ENCODE assay signal across 9 cellular contexts in genomic region chr4:675980-676870, GRCh38. TPM values are rescaled to one million over a fixed set of nuclear protein-coding genes. Genes with fewer than 3 reads are reported as not detected.
DNase-seq lines count a peak whose midpoint lies in the region; ATAC-seq and TF ChIP-seq lines count a peak whose summit lies in the region.
"Had no signal": no experiment of that assay in that cellular context is flagged by ENCODE, and none has a peak within 500 bp of the region (broad histone marks: within the 10 kb centered on the region; RNA-seq: fewer than 3 reads in every experiment).

No MANE protein-coding gene starts in this region.

- no peak overlapping the region for H3K27ac Mint-ChIP-seq in HFFc6

- CTCF ChIA-PET in GM10248 (lab: Yijun Ruan, JAX), result interaction anchor here (1.2 to 3.2 kb wide), 6 partner anchors 8 to 311 kb away, joined by 3 to 22 read pairs (median 9); no protein-coding TSS in a partner anchor

- H3K18ac ChIP-seq in mesenchymal stem cell (ENCODE audit: low read depth in 1 of 2, low read length in 2 of 2), result no peak overlapping the region

- H3K27me3 ChIP-seq in NT2/D1 (ENCODE audit: insufficient read depth, insufficient read length) (no peaks in the 10 kb centered on the region), mesenchymal stem cell (ENCODE audit: control insufficient read depth in 1 of 2, insufficient read depth in 1 of 2, low read length in 2 of 2) (no peaks in the 10 kb centered on the region), HAP-1 (ENCODE audit: low read depth) (no peaks in the 10 kb centered on the region)

- no peak overlapping the region; the same call in 1 of the 2 replicates for H3K4me3 Mint-ChIP-seq in HFFc6

- H3K27me3 Mint-ChIP-seq in HFFc6 (ENCODE audit: insufficient read depth), result no peaks in the 10 kb centered on the region

- ATAC-seq in GM21360 (IDR thresholded peaks at IDR 0.05; ENCODE audit: unreplicated experiment), result peak; percentile 19

- DNase-seq in GM10248 (ENCODE audit: extremely low spot score) (peak; percentile 75), NT2/D1 (ENCODE audit: low read depth, low spot score) (no peak), mesenchymal stem cell (no peak), HAP-1 (ENCODE audit: low spot score in 2 of 2) (no peak), SKM-1 (lab: John Stamatoyannopoulos, UW; ENCODE audit: unreplicated experiment) (no peak), NCI-H2029 (lab: John Stamatoyannopoulos, UW) (no peak), HFFc6 (no peak)
- DNase-seq: activated effector memory CD4-positive, alpha-beta T cell treated with anti-CD3 and anti-CD28 coated beads, Interleukin-2, amount 50 U/mL, for 16 hours had no signal

- peaks cover 12% of the 10 kb centered on the region for H3K36me3 Mint-ChIP-seq in HFFc6 (ENCODE audit: low read depth)

- no peak overlapping the region for H2BK5ac ChIP-seq in mesenchymal stem cell (ENCODE audit: low read depth, low read length, poor library complexity, severe bottlenecking)

- no peak overlapping the region for H4K8ac ChIP-seq in mesenchymal stem cell (ENCODE audit: low read length)

- H3K9me3 ChIP-seq in NT2/D1 (ENCODE audit: insufficient read depth, low read length) (no peaks in the 10 kb centered on the region), mesenchymal stem cell (ENCODE audit: control insufficient read depth, low read length) (no peaks in the 10 kb centered on the region), HAP-1 (no peaks in the 10 kb centered on the region)

- H3K14ac ChIP-seq in mesenchymal stem cell (ENCODE audit: low read length in 2 of 2), result no peak overlapping the region

- no peak overlapping the region for H4K91ac ChIP-seq in mesenchymal stem cell (ENCODE audit: low read length)

- H2BK12ac ChIP-seq in mesenchymal stem cell (ENCODE audit: low read length in 2 of 2), result no peak overlapping the region

- peaks cover 25% of the 10 kb centered on the region for H3K79me1 ChIP-seq in mesenchymal stem cell (replicated peaks; ENCODE audit: low read length, poor library complexity, severe bottlenecking)

- in situ Hi-C loops in HAP-1 (cut with MboI; ENCODE audit: low sequenced_read_pairs), result no loop called here

- H2AK5ac ChIP-seq in mesenchymal stem cell (ENCODE audit: low read length, severe bottlenecking), result no peak overlapping the region

- H2AFZ ChIP-seq in mesenchymal stem cell (ENCODE audit: low read depth, low read length), result no peak overlapping the region

- peaks cover 9% of the 10 kb centered on the region for H3K4me1 Mint-ChIP-seq in HFFc6 (ENCODE audit: low read depth)

- 89% methylated on average over 16 of the region's 19 CpGs for WGBS in mesenchymal stem cell

- H3K23ac ChIP-seq in mesenchymal stem cell (ENCODE audit: low read length in 2 of 2), result no peak overlapping the region

- POLR2A ChIA-PET in GM10248 (lab: Yijun Ruan, JAX), result interaction anchor here (0.5 kb wide), 1 partner anchor 165 kb away, joined by 3 read pairs; no protein-coding TSS in a partner anchor

- peaks cover 44% of the 10 kb centered on the region for H3K4me1 ChIP-seq in NT2/D1 (ENCODE audit: insufficient read depth, insufficient read length)
- H3K4me1 ChIP-seq in mesenchymal stem cell (ENCODE audit: control insufficient read depth, insufficient read depth, low read depth, low read length), result peaks cover 42% of the 10 kb centered on the region
- peaks cover 16% of the 10 kb centered on the region for H3K4me1 ChIP-seq in HAP-1

- H3K4ac ChIP-seq in mesenchymal stem cell (ENCODE audit: low read depth in 1 of 2, low read length in 2 of 2), result no peak overlapping the region

- no peak overlapping the region for H2BK120ac ChIP-seq in mesenchymal stem cell (ENCODE audit: low read depth, low read length)

- H3K9ac ChIP-seq in NT2/D1 (ENCODE audit: insufficient read length, low read depth) (peak overlapping the region; percentile 58), mesenchymal stem cell (ENCODE audit: low read length) (peak overlapping the region; percentile 96)

- peaks cover 24% of the 10 kb centered on the region for H3K36me3 ChIP-seq in NT2/D1 (ENCODE audit: insufficient read depth, insufficient read length, low read length)
- H3K36me3 ChIP-seq in mesenchymal stem cell (ENCODE audit: control insufficient read depth in 1 of 2, insufficient read depth in 2 of 2, low read depth in 1 of 2, low read length in 2 of 2), result peaks cover 14 to 37% of the 10 kb centered on the region in 2 experiments
- peaks cover 25% of the 10 kb centered on the region for H3K36me3 ChIP-seq in HAP-1 (replicated peaks)

- H3K4me3 ChIP-seq in NT2/D1 (ENCODE audit: insufficient read length, low read depth), result no peak overlapping the region
- H3K4me3 ChIP-seq in mesenchymal stem cell (ENCODE audit: insufficient read depth in 1 of 2, low read depth in 1 of 2, low read length in 2 of 2), result peak overlapping the region in 1 of 2 experiments; percentile 90
- no peak overlapping the region for H3K4me3 ChIP-seq in HAP-1

- TF ChIP-seq CTCF in GM10248 (IDR thresholded peaks at IDR 0.05; ENCODE audit: control extremely low read depth, extremely low read depth, low read depth, missing control alignments) (no peak), HFFc6 (IDR thresholded peaks at IDR 0.05) (no peak)

- no peak overlapping the region for H3K27ac ChIP-seq in mesenchymal stem cell (ENCODE audit: low read length, poor library complexity, severe bottlenecking)

- H3K4me2 ChIP-seq in mesenchymal stem cell (ENCODE audit: low read length, poor library complexity, severe bottlenecking), result no peak overlapping the region

- H2BK15ac ChIP-seq in mesenchymal stem cell (ENCODE audit: low read depth, poor library complexity, severe bottlenecking), result no peak overlapping the region

- no peaks in the 10 kb centered on the region for H3K9me3 Mint-ChIP-seq in HFFc6

RNA-seq across cellular contexts. Expression of gene MYL5, which starts 1.9 kb away (rescaled TPM):
- 15.0 TPM for polyA plus RNA-seq in mesenchymal stem cell (2013, experiment 1 of 2)
- polyA plus RNA-seq in mesenchymal stem cell (2013, experiment 2 of 2), result 13.1 TPM
- 10 to 100 TPM; 14.2 to 23.0 (median 18.8) TPM for total RNA-seq in HFFc6 (2021; fragmentation: NEBNext Ultra II Directional; extraction: Animal tissue kit (Norgen Biotek cat#: 25700))

RNA-seq across cellular contexts. Expression of gene ATP5ME, which starts 2.1 kb away (rescaled TPM):
- 1,109 TPM for polyA plus RNA-seq in mesenchymal stem cell (2013, experiment 1 of 2)
- 1,079 TPM for polyA plus RNA-seq in mesenchymal stem cell (2013, experiment 2 of 2)
- 100 to 1,000 TPM; 181 to 374 (median 290) TPM for total RNA-seq in HFFc6 (2021; fragmentation: NEBNext Ultra II Directional; extraction: Animal tissue kit (Norgen Biotek cat#: 25700))

RNA-seq across cellular contexts. Expression of gene SLC49A3, which starts 12.7 kb away (rescaled TPM):
- polyA plus RNA-seq in mesenchymal stem cell (2013, experiment 1 of 2), result 1.4 TPM
- 1.3 TPM for polyA plus RNA-seq in mesenchymal stem cell (2013, experiment 2 of 2)
- total RNA-seq in HFFc6 (2021; fragmentation: NEBNext Ultra II Directional; extraction: Animal tissue kit (Norgen Biotek cat#: 25700)), result under 1 TPM in 5 of 6 experiments, not detected in 1; 0.13 to 0.62 (median 0.21) TPM

RNA-seq across cellular contexts. Expression of gene PCGF3, which starts 29.4 kb away (rescaled TPM):
- 33.6 TPM for polyA plus RNA-seq in mesenchymal stem cell (2013, experiment 1 of 2)
- 32.1 TPM for polyA plus RNA-seq in mesenchymal stem cell (2013, experiment 2 of 2)
- total RNA-seq in HFFc6 (2021; fragmentation: NEBNext Ultra II Directional; extraction: Animal tissue kit (Norgen Biotek cat#: 25700)), result 10 to 100 TPM; 28.5 to 34.5 (median 30.2) TPM

RNA-seq across cellular contexts. Expression of gene PDE6B, which starts 50.9 kb away (rescaled TPM):
- polyA plus RNA-seq in mesenchymal stem cell (2013, experiment 1 of 2), result 1.3 TPM
- 0.97 TPM for polyA plus RNA-seq in mesenchymal stem cell (2013, experiment 2 of 2)
- not detected for total RNA-seq in HFFc6 (2021; fragmentation: NEBNext Ultra II Directional; extraction: Animal tissue kit (Norgen Biotek cat#: 25700))
